In the genomic region with DNA sequence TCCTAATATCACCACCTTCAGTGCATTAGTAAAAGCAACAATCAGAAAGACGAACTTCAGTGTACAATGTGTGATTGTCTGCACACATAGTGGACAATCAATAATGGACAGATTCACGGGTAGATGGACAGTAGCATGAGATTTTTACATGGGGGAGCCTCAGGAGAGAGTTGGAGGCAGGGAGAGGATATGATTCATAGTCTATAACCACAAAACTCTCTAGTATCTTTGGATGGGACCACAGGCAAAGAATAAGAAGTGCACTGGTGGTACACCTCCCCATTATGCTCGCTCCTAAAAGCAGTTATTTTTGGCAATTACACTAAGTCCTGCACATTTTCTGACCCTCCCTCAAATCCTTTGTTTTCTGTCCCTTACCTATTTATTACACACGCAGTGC, we compare ENCODE assay signal across 13 cellular contexts.
DNase-seq lines count a peak whose midpoint lies in the region; ATAC-seq and TF ChIP-seq lines count a peak whose summit lies in the region.
"Had no signal": no experiment of that assay in that cellular context is flagged by ENCODE, and none has a peak within 500 bp of the region (broad histone marks: within the 10 kb centered on the region; RNA-seq: fewer than 3 reads in every experiment).

No MANE protein-coding gene starts in this region.

- no peaks in the 10 kb centered on the region for H3K9me3 ChIP-seq in smooth muscle cell (replicated peaks; ENCODE audit: low read depth)

- H3F3A ChIP-seq in smooth muscle cell (ENCODE audit: low read depth) = no peaks in the 10 kb centered on the region

- no peaks in the 10 kb centered on the region for H3K36me3 ChIP-seq in smooth muscle cell (ENCODE audit: low read depth)

- no peaks in the 10 kb centered on the region for H4K20me1 ChIP-seq in smooth muscle cell (ENCODE audit: low read depth)

- H2AFZ ChIP-seq in smooth muscle cell (ENCODE audit: low read depth) = no peak overlapping the region

- no peak overlapping the region for H3K4me3 ChIP-seq in choroid plexus epithelial cell (ENCODE audit: low read depth, low read length)
- H3K4me3 ChIP-seq in smooth muscle cell = no peak overlapping the region
- H3K4me3 ChIP-seq: GM12878 had no signal

- peak overlapping the region; percentile 59 for H3K4me2 ChIP-seq in smooth muscle cell

- ATAC-seq in HG02571 (IDR thresholded peaks at IDR 0.05; ENCODE audit: unreplicated experiment) = no peak
- ATAC-seq: GM12878 had no signal

- no peak for TF ChIP-seq CTCF in choroid plexus epithelial cell (conservative IDR thresholded peaks at IDR 0.05; ENCODE audit: low read depth, low read length)
- no peak for TF ChIP-seq CTCF in smooth muscle cell (IDR thresholded peaks at IDR 0.05; ENCODE audit: borderline replicate concordance, insufficient read depth, poor library complexity, severe bottlenecking)

- H3K9ac ChIP-seq in smooth muscle cell (ENCODE audit: low read depth) = no peak overlapping the region

- no peaks in the 10 kb centered on the region for H3K27me3 ChIP-seq in smooth muscle cell (ENCODE audit: low read depth)

- 62% methylated on average over 4 of the region's 4 CpGs for WGBS in smooth muscle cell (ENCODE audit: low lambda C conversion rate)

- no peaks in the 10 kb centered on the region for H3K79me2 ChIP-seq in smooth muscle cell (ENCODE audit: low read depth)

- peak overlapping the region; percentile 38 for H3K27ac ChIP-seq in smooth muscle cell (ENCODE audit: low read depth)
- H3K27ac ChIP-seq: C4-2B had no signal

- no peaks in the 10 kb centered on the region for H3K4me1 ChIP-seq in smooth muscle cell (ENCODE audit: low read depth)

- DNase-seq in M059J (ENCODE audit: low read depth) = peak; percentile 4
- DNase-seq in SW480 (ENCODE audit: low spot score) = peak; percentile 2
- peak; percentile 1 for DNase-seq in choroid plexus epithelial cell (ENCODE audit: low read depth)
- DNase-seq in smooth muscle cell (lab: John Stamatoyannopoulos, UW; ENCODE audit: unreplicated experiment) = no peak
- DNase-seq in HK-2 (ENCODE audit: unreplicated experiment) = no peak
- DNase-seq in NCI-H1105 (lab: John Stamatoyannopoulos, UW) = no peak
- DNase-seq: CD4-positive, alpha-beta memory T cell; DMS79; HCEC 1CT; HFFc6 had no signal

Comparison
In these comparisons a context has a peak if more than half of its experiments do, and no peak if none do; other contexts are left out.
1. DNase-seq: peak in M059J (single experiment), SW480 (single experiment) and choroid plexus epithelial cell (single experiment); none in smooth muscle cell (single experiment), HK-2 (single experiment) and NCI-H1105 (single experiment).